ENCODE assay signal across 13 cellular contexts in genomic region chr11:18310800-18311340, GRCh38. TPM values are rescaled to one million over a fixed set of nuclear protein-coding genes. Genes with fewer than 3 reads are reported as not detected.
A peak's percentile ranks its signal among the peaks of the same experiment; 100 is the strongest.
DNase-seq lines count a peak whose midpoint lies in the region; ATAC-seq, FAIRE-seq and TF ChIP-seq lines count a peak whose summit lies in the region.
"Had no signal": no experiment of that assay in that cellular context is flagged by ENCODE, and none has a peak within 500 bp of the region (broad histone marks: within the 10 kb centered on the region; RNA-seq: fewer than 3 reads in every experiment).

No MANE protein-coding gene starts in this region.

- TF ChIP-seq CTCF in bronchial epithelial cell (IDR thresholded peaks at IDR 0.05; ENCODE audit: insufficient read depth, low read length, severe bottlenecking) (no peak), foreskin keratinocyte (conservative IDR thresholded peaks at IDR 0.05) (no peak)

- peaks cover 30% of the 10 kb centered on the region for H3K36me3 Mint-ChIP-seq in activated CD8-positive, alpha-beta memory T cell treated with anti-CD3 and anti-CD28 coated beads, Interleukin-2, amount 10 ng/mL, durations not matched to agents 7 days and 5 days

- WGBS in aorta, 2 donors, result 91% methylated on average over 6 of the region's 6 CpGs

- H3K27ac ChIP-seq in aorta (ENCODE audit: low read depth in 1 of 2, low read length in 2 of 2), result peak overlapping the region; percentile 30 to 70
- H3K27ac ChIP-seq in foreskin keratinocyte, result no peak overlapping the region

- no peaks in the 10 kb centered on the region for H3K9me3 ChIP-seq in aorta (ENCODE audit: control insufficient read depth, low read length)
- H3K9me3 ChIP-seq: heart right ventricle had no signal

- H3K9me3 Mint-ChIP-seq in activated CD8-positive, alpha-beta memory T cell treated with anti-CD3 and anti-CD28 coated beads, Interleukin-2, amount 10 ng/mL, durations not matched to agents 7 days and 5 days (ENCODE audit: low read depth), result no peaks in the 10 kb centered on the region
- H3K9me3 Mint-ChIP-seq: brain had no signal

- H3K4me3 ChIP-seq in bronchial epithelial cell (ENCODE audit: low read depth, low read length) (no peak overlapping the region), aorta (ENCODE audit: low read length in 2 of 2) (no peak overlapping the region)
- H3K4me3 ChIP-seq: heart right ventricle had no signal

- DNase-seq in activated CD8-positive, alpha-beta memory T cell treated with anti-CD3 and anti-CD28 coated beads, Interleukin-2, amount 10 ng/mL, durations not matched to agents 7 days and 5 days, result no peak
- no peak for DNase-seq in activated CD8-positive, alpha-beta memory T cell treated with anti-CD3 and anti-CD28 coated beads, Interleukin-2, amount 50 U/mL, for 4 hours
- DNase-seq in Kasumi-1 (lab: John Stamatoyannopoulos, UW), result peak; percentile 52
- DNase-seq in bronchial epithelial cell (ENCODE audit: low read depth), result peak; percentile 95
- no peak for DNase-seq in aorta
- no peak for DNase-seq in NCI-H526 (lab: John Stamatoyannopoulos, UW)
- no peak for DNase-seq in foreskin keratinocyte
- DNase-seq: heart right ventricle, NCI-H748 treated with DMSO at 0.1 percent for 48 hours had no signal

- intact Hi-C loops in aorta (cut with DNase I), result no loop called here

- peak overlapping the region; percentile 38 for H3K27ac Mint-ChIP-seq in activated CD8-positive, alpha-beta memory T cell treated with anti-CD3 and anti-CD28 coated beads, Interleukin-2, amount 10 ng/mL, durations not matched to agents 7 days and 5 days
- H3K27ac Mint-ChIP-seq: brain had no signal

- H3K36me3 ChIP-seq in bronchial epithelial cell (ENCODE audit: control insufficient read depth, insufficient read depth, low read length) (peaks cover 3% of the 10 kb centered on the region), aorta (ENCODE audit: control insufficient read depth in 1 of 2, insufficient read depth in 2 of 2, low read length in 1 of 2) (peaks cover 3 to 4% of the 10 kb centered on the region in 2 donors)

- no peak overlapping the region for H3K4me3 Mint-ChIP-seq in activated CD8-positive, alpha-beta memory T cell treated with anti-CD3 and anti-CD28 coated beads, Interleukin-2, amount 10 ng/mL, durations not matched to agents 7 days and 5 days
- H3K4me3 Mint-ChIP-seq: brain had no signal

- no peaks in the 10 kb centered on the region for H3K27me3 ChIP-seq in bronchial epithelial cell (ENCODE audit: control insufficient read depth, insufficient read depth, low read length)
- H3K27me3 ChIP-seq in aorta (ENCODE audit: control insufficient read depth in 1 of 2, insufficient read depth in 2 of 2, low read length in 1 of 2), result no peaks in the 10 kb centered on the region
- H3K27me3 ChIP-seq in foreskin keratinocyte, result no peaks in the 10 kb centered on the region
- H3K27me3 ChIP-seq: heart right ventricle had no signal

- ATAC-seq in activated CD8-positive, alpha-beta memory T cell treated with anti-CD3 and anti-CD28 coated beads, Interleukin-2, amount 10 ng/mL, durations not matched to agents 7 days and 5 days, result no peak
- no peak for ATAC-seq in aorta (ENCODE audit: low FRiP score)
- no peak for ATAC-seq in foreskin keratinocyte
- ATAC-seq in GM21526 (IDR thresholded peaks at IDR 0.05; ENCODE audit: low FRiP score, unreplicated experiment), result no peak

- H3K4me1 ChIP-seq in aorta (ENCODE audit: control insufficient read depth in 1 of 2, insufficient read depth in 2 of 2, low read length in 2 of 2) (peaks cover 6% of the 10 kb centered on the region in 2 donors), foreskin keratinocyte (peaks cover 35% of the 10 kb centered on the region)

- FAIRE-seq in bronchial epithelial cell (lab: Jason Lieb, UNC), result no peak

- CTCF ChIA-PET in activated CD8-positive, alpha-beta memory T cell treated with anti-CD3 and anti-CD28 coated beads, Interleukin-2, amount 10 ng/mL, durations not matched to agents 7 days and 5 days (lab: Charles Lee), result no interaction called here

- H3K27me3 Mint-ChIP-seq in activated CD8-positive, alpha-beta memory T cell treated with anti-CD3 and anti-CD28 coated beads, Interleukin-2, amount 10 ng/mL, durations not matched to agents 7 days and 5 days, result no peaks in the 10 kb centered on the region
- H3K27me3 Mint-ChIP-seq: brain had no signal

- peaks cover 7% of the 10 kb centered on the region for H3K4me1 Mint-ChIP-seq in activated CD8-positive, alpha-beta memory T cell treated with anti-CD3 and anti-CD28 coated beads, Interleukin-2, amount 10 ng/mL, durations not matched to agents 7 days and 5 days

RNA-seq across cellular contexts. Expression of gene HPS5, which starts 11.1 kb away (rescaled TPM):
- total RNA-seq in activated CD8-positive, alpha-beta memory T cell treated with anti-CD3 and anti-CD28 coated beads, Interleukin-2, amount 10 ng/mL, durations not matched to agents 7 days and 5 days, result 10 to 100 TPM; 19.3 to 19.8 TPM
- total RNA-seq in bronchial epithelial cell (39.0 and 58.9 TPM in 2 replicates), aorta (10 to 100 TPM; 22.6 to 25.5 TPM), foreskin keratinocyte (20.1 and 20.3 TPM in 2 replicates)
- polyA plus RNA-seq in aorta (10 to 100 TPM; 12.2 to 22.5 TPM), foreskin keratinocyte (4.6 and 6.2 TPM in 2 replicates)

RNA-seq across cellular contexts. Expression of gene GTF2H1, which starts 11.5 kb away (rescaled TPM):
- 10 to 100 TPM; 40.0 to 47.7 TPM for total RNA-seq in activated CD8-positive, alpha-beta memory T cell treated with anti-CD3 and anti-CD28 coated beads, Interleukin-2, amount 10 ng/mL, durations not matched to agents 7 days and 5 days
- total RNA-seq in bronchial epithelial cell (56.3 and 79.8 TPM in 2 replicates), aorta (10 to 100 TPM; 39.3 to 53.3 TPM), foreskin keratinocyte (46.6 and 51.7 TPM in 2 replicates)
- polyA plus RNA-seq in aorta (10 to 100 TPM; 35.6 to 38.2 TPM), foreskin keratinocyte (17.1 and 23.5 TPM in 2 replicates)

RNA-seq across cellular contexts. Expression of gene SAA1, which starts 44.8 kb away (rescaled TPM):
- not detected for total RNA-seq in activated CD8-positive, alpha-beta memory T cell treated with anti-CD3 and anti-CD28 coated beads, Interleukin-2, amount 10 ng/mL, durations not matched to agents 7 days and 5 days
- 1.6 and 4.7 TPM in 2 replicates for total RNA-seq in bronchial epithelial cell
- total RNA-seq in aorta, result 100 to 1,000 TPM in 1 of 2 donors, 10 to 100 TPM in 1; 69.0 to 161 TPM
- 10 to 100 TPM in 1 of 2 donors, 1 to 10 TPM in 1; 6.5 to 12.3 TPM for polyA plus RNA-seq in aorta
- total RNA-seq in foreskin keratinocyte, result 1.6 and 14.6 TPM in 2 replicates
- 10.3 and 39.1 TPM in 2 replicates for polyA plus RNA-seq in foreskin keratinocyte
- total RNA-seq: HT-29, osteoblast had no signal

Comparison
In these comparisons a context has a peak if more than half of its experiments do, and no peak if none do; other contexts are left out.
1. DNase-seq: peak in Kasumi-1 (2 of 2) and bronchial epithelial cell (single experiment); none in activated CD8-positive, alpha-beta memory T cell treated with anti-CD3 and anti-CD28 coated beads, Interleukin-2, amount 10 ng/mL, durations not matched to agents 7 days and 5 days (single experiment), activated CD8-positive, alpha-beta memory T cell treated with anti-CD3 and anti-CD28 coated beads, Interleukin-2, amount 50 U/mL, for 4 hours (single experiment), aorta (0 of 2), NCI-H526 (0 of 2) and foreskin keratinocyte (0 of 2).